In the genomic region with DNA sequence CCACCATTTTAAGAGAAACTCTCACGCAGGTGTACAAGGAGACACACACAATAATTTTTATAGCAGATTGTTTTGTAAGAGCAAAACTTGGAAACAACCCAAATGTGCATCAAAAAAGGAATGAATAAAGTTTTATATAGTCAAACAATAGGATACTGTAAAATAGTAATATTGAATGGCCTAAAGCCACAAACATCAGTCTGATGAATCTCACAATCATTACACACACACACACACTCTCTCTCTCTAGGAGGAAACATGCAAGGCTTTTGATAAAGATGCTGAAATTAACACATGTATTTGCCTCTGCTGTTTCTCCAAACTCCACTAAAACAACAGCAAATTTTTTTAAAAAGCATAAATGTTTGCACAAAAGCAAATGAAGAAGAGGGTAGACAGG, we compare ENCODE assay signal across 28 cellular contexts. TPM values are rescaled to one million over a fixed set of nuclear protein-coding genes. Genes with fewer than 3 reads are reported as not detected.
DNase-seq lines count a peak whose midpoint lies in the region; ATAC-seq and TF ChIP-seq lines count a peak whose summit lies in the region.
"Had no signal": no experiment of that assay in that cellular context is flagged by ENCODE, and none has a peak within 500 bp of the region (broad histone marks: within the 10 kb centered on the region; RNA-seq: fewer than 3 reads in every experiment).

No MANE protein-coding gene starts in this region.

- peaks cover 4% of the 10 kb centered on the region for H3K9me3 ChIP-seq in SK-N-SH

- peaks cover 42% of the 10 kb centered on the region in 2 donors for H3K4me1 Mint-ChIP-seq in natural killer cell treated with Interleukin-12 subunit alpha and Interleukin-12 subunit beta and Interleukin-15 and Interleukin-18, amount 100 ng/mL, for 72 hours (ENCODE audit: low read depth in 2 of 2)
- peaks cover 35 to 39% of the 10 kb centered on the region in 2 donors for H3K4me1 Mint-ChIP-seq in natural killer cell
- peaks cover 43% of the 10 kb centered on the region for H3K4me1 Mint-ChIP-seq in activated CD8-positive, alpha-beta T cell treated with anti-CD3 and anti-CD28 coated beads, Interleukin-2, amount 10 ng/mL, durations not matched to agents 7 days and 5 days (ENCODE audit: low read depth)

- H3K27ac ChIP-seq in SK-N-SH (ENCODE audit: low read depth in 2 of 2, low read length in 1 of 2): no peak overlapping the region
- H3K27ac ChIP-seq: 22Rv1, HL-60 had no signal

- H3K4me1 ChIP-seq in SK-N-SH (ENCODE audit: control insufficient read depth in 1 of 2, insufficient read depth in 2 of 2, low read depth in 1 of 2, low read length in 1 of 2): peaks cover 0 to 4% of the 10 kb centered on the region in 2 experiments; a peak in 2 of 4 replicates

- no peaks in the 10 kb centered on the region for H3F3A ChIP-seq in SK-N-SH (replicated peaks; ENCODE audit: insufficient read depth)

- H2AFZ ChIP-seq in SK-N-SH (ENCODE audit: low read depth): peak overlapping the region; percentile 70; the same call in 1 of the 2 replicates

- H3K27me3 ChIP-seq in SK-N-SH (ENCODE audit: insufficient read depth): no peaks in the 10 kb centered on the region

- DNase-seq in SK-N-SH (no peak), natural killer cell (no peak), cerebellum (ENCODE audit: low spot score) (no peak), epidermal melanocyte (ENCODE audit: insufficient read length, low spot score) (no peak)
- no peak for DNase-seq in natural killer cell treated with Interleukin-12 subunit alpha and Interleukin-12 subunit beta and Interleukin-15 and Interleukin-18, amount 100 ng/mL, for 72 hours (ENCODE audit: low spot score)
- DNase-seq in activated CD8-positive, alpha-beta T cell treated with anti-CD3 and anti-CD28 coated beads, Interleukin-2, amount 10 ng/mL, durations not matched to agents 7 days and 5 days: no peak
- DNase-seq: AML-193, COR-L47, DMS 273 treated with DMSO at 0.1 percent for 48 hours, DND-41, IMR-90, Kasumi-1, MM.1S, NCI-H1092 treated with DMSO at 0.1 percent for 48 hours, NCI-H146, NCI-H2081, NCI-H2171 treated with DMSO at 0.1 percent for 48 hours, NCI-H446, NCI-H69 had no signal

- POLR2A ChIA-PET in SK-N-SH (lab: Yijun Ruan, JAX): no interaction called here
- POLR2A ChIA-PET in activated CD8-positive, alpha-beta T cell treated with anti-CD3 and anti-CD28 coated beads, Interleukin-2, amount 10 ng/mL, durations not matched to agents 7 days and 5 days (lab: Charles Lee): interaction anchor here (0.7 kb wide), 1 partner anchor 51 kb away, joined by 3 read pairs; no protein-coding TSS in a partner anchor

- TF ChIP-seq EP300 in SK-N-SH (IDR thresholded peaks at IDR 0.05; ENCODE audit: borderline replicate concordance in 1 of 2, low read depth in 1 of 2, low read length in 1 of 2): no peak

- H3K27ac Mint-ChIP-seq in natural killer cell treated with Interleukin-12 subunit alpha and Interleukin-12 subunit beta and Interleukin-15 and Interleukin-18, amount 100 ng/mL, for 72 hours: peak overlapping the region; percentile 95 to 99
- H3K27ac Mint-ChIP-seq in natural killer cell: no peak overlapping the region
- H3K27ac Mint-ChIP-seq in activated CD8-positive, alpha-beta T cell treated with anti-CD3 and anti-CD28 coated beads, Interleukin-2, amount 10 ng/mL, durations not matched to agents 7 days and 5 days: peak overlapping the region; percentile 35
- H3K27ac Mint-ChIP-seq: CD14-positive monocyte had no signal

- intact Hi-C loops in natural killer cell (cut with micrococcal nuclease): loop anchor here (10.0 kb wide), 1 partner anchor 55 kb away; a partner anchor contains a TSS

- H3K27me3 Mint-ChIP-seq in natural killer cell treated with Interleukin-12 subunit alpha and Interleukin-12 subunit beta and Interleukin-15 and Interleukin-18, amount 100 ng/mL, for 72 hours: no peaks in the 10 kb centered on the region
- no peaks in the 10 kb centered on the region for H3K27me3 Mint-ChIP-seq in natural killer cell (ENCODE audit: low read depth in 2 of 2)
- no peaks in the 10 kb centered on the region for H3K27me3 Mint-ChIP-seq in activated CD8-positive, alpha-beta T cell treated with anti-CD3 and anti-CD28 coated beads, Interleukin-2, amount 10 ng/mL, durations not matched to agents 7 days and 5 days (ENCODE audit: low read depth)

- peaks cover 6% of the 10 kb centered on the region for H3K36me3 Mint-ChIP-seq in natural killer cell treated with Interleukin-12 subunit alpha and Interleukin-12 subunit beta and Interleukin-15 and Interleukin-18, amount 100 ng/mL, for 72 hours
- H3K36me3 Mint-ChIP-seq in natural killer cell: no peaks in the 10 kb centered on the region
- H3K36me3 Mint-ChIP-seq in activated CD8-positive, alpha-beta T cell treated with anti-CD3 and anti-CD28 coated beads, Interleukin-2, amount 10 ng/mL, durations not matched to agents 7 days and 5 days (ENCODE audit: low read depth): peaks cover 2% of the 10 kb centered on the region
- H3K36me3 Mint-ChIP-seq: CD14-positive monocyte had no signal

- no peak overlapping the region for H3K4me3 ChIP-seq in SK-N-SH (ENCODE audit: low read depth in 2 of 2, low read length in 1 of 2)

- H3K4me2 ChIP-seq in SK-N-SH: no peak overlapping the region

- H3K4me3 Mint-ChIP-seq in natural killer cell treated with Interleukin-12 subunit alpha and Interleukin-12 subunit beta and Interleukin-15 and Interleukin-18, amount 100 ng/mL, for 72 hours: peak overlapping the region; percentile 68
- H3K4me3 Mint-ChIP-seq in natural killer cell: no peak overlapping the region
- H3K4me3 Mint-ChIP-seq in activated CD8-positive, alpha-beta T cell treated with anti-CD3 and anti-CD28 coated beads, Interleukin-2, amount 10 ng/mL, durations not matched to agents 7 days and 5 days: no peak overlapping the region
- H3K4me3 Mint-ChIP-seq: CD14-positive monocyte had no signal

- WGBS in SK-N-SH (ENCODE audit: low lambda C conversion rate): 92% methylated on average over 1 of the region's 1 CpG

- CTCF ChIA-PET in SK-N-SH (lab: Yijun Ruan, JAX): interaction anchor here (1.1 kb wide), 1 partner anchor 30 kb away, joined by 3 read pairs; no protein-coding TSS in a partner anchor
- CTCF ChIA-PET in activated CD8-positive, alpha-beta T cell treated with anti-CD3 and anti-CD28 coated beads, Interleukin-2, amount 10 ng/mL, durations not matched to agents 7 days and 5 days (lab: Charles Lee): interaction anchor here (1.0 to 4.8 kb wide), 8 partner anchors 8 to 234 kb away, joined by 3 to 20 read pairs (median 4); no protein-coding TSS in a partner anchor

- no peak for TF ChIP-seq RAD21 in SK-N-SH (IDR thresholded peaks at IDR 0.05; ENCODE audit: low read length)

- no peak overlapping the region for H3K9ac ChIP-seq in SK-N-SH

- H4K20me1 ChIP-seq in SK-N-SH (ENCODE audit: insufficient read depth): no peaks in the 10 kb centered on the region

- H3K36me3 ChIP-seq in SK-N-SH (replicated peaks in 1 of 2; ENCODE audit: control insufficient read depth in 1 of 2, insufficient read depth in 2 of 2, low read length in 1 of 2): no peaks in the 10 kb centered on the region

- ATAC-seq in SK-N-SH treated with all-trans-retinoic acid at 6 μM for 48 hours (no peak), natural killer cell (no peak), HG02870 (IDR thresholded peaks at IDR 0.05; ENCODE audit: unreplicated experiment) (no peak)
- no peak for ATAC-seq in natural killer cell treated with Interleukin-12 subunit alpha and Interleukin-12 subunit beta and Interleukin-15 and Interleukin-18, amount 100 ng/mL, for 72 hours
- ATAC-seq in activated CD8-positive, alpha-beta T cell treated with anti-CD3 and anti-CD28 coated beads, Interleukin-2, amount 10 ng/mL, durations not matched to agents 7 days and 5 days: no peak
- ATAC-seq: Panc1 had no signal

- TF ChIP-seq CTCF in SK-N-SH (IDR thresholded peaks at IDR 0.05) (no peak), natural killer cell (IDR thresholded peaks at IDR 0.05) (no peak)

- no peaks in the 10 kb centered on the region for H3K9me2 ChIP-seq in SK-N-SH

- H3K9me3 Mint-ChIP-seq in natural killer cell treated with Interleukin-12 subunit alpha and Interleukin-12 subunit beta and Interleukin-15 and Interleukin-18, amount 100 ng/mL, for 72 hours: peaks cover 3% of the 10 kb centered on the region
- no peaks in the 10 kb centered on the region for H3K9me3 Mint-ChIP-seq in natural killer cell
- H3K9me3 Mint-ChIP-seq in activated CD8-positive, alpha-beta T cell treated with anti-CD3 and anti-CD28 coated beads, Interleukin-2, amount 10 ng/mL, durations not matched to agents 7 days and 5 days (ENCODE audit: insufficient read depth): peaks cover 5% of the 10 kb centered on the region

- H3K79me2 ChIP-seq in SK-N-SH (ENCODE audit: insufficient read depth): no peaks in the 10 kb centered on the region

TF ChIP-seq in SK-N-SH treated with all-trans-retinoic acid at 6 μM for 48 hours, 23 proteins besides CTCF, POLR2A, EP300 and RAD21:
- TF ChIP-seq ISL1 (CRISPR knock-in tag; IDR thresholded peaks at IDR 0.05) (no peak), ZFP30 (CRISPR knock-in tag; IDR thresholded peaks at IDR 0.05) (no peak)

RNA-seq across cellular contexts. Expression of a gene that starts 37.3 kb away (rescaled TPM):
- not detected in 2 replicates for polyA plus RNA-seq in SK-N-SH (2012; rRNA removed)
- not detected in 2 replicates for polyA plus RNA-seq in SK-N-SH (2012; cell fraction: cytosol; rRNA removed)
- polyA plus RNA-seq in SK-N-SH (2012; cell fraction: nucleus; rRNA removed): not detected in 2 replicates
- total RNA-seq in natural killer cell treated with Interleukin-12 subunit alpha and Interleukin-12 subunit beta and Interleukin-15 and Interleukin-18, amount 100 ng/mL, for 72 hours: not detected
- total RNA-seq in natural killer cell: not detected
- not detected for total RNA-seq in activated CD8-positive, alpha-beta T cell treated with anti-CD3 and anti-CD28 coated beads, Interleukin-2, amount 10 ng/mL, durations not matched to agents 7 days and 5 days
- total RNA-seq in cerebellum: 0.27 TPM
- total RNA-seq: G401, H4, HT1080, IMR-90 had no signal
- polyA plus RNA-seq: CD14-positive monocyte, IMR-90 had no signal

RNA-seq across cellular contexts. Expression of a gene that starts 50.5 kb away (rescaled TPM):
- polyA plus RNA-seq in SK-N-SH (2012; rRNA removed): 3.9 and 5.1 TPM in 2 replicates
- polyA plus RNA-seq in SK-N-SH (2012; cell fraction: cytosol; rRNA removed): 3.6 and 4.5 TPM in 2 replicates
- polyA plus RNA-seq in SK-N-SH (2012; cell fraction: nucleus; rRNA removed): 4.8 and 6.4 TPM in 2 replicates
- 100 to 1,000 TPM; 179 to 304 TPM for total RNA-seq in natural killer cell treated with Interleukin-12 subunit alpha and Interleukin-12 subunit beta and Interleukin-15 and Interleukin-18, amount 100 ng/mL, for 72 hours
- total RNA-seq in natural killer cell (100 to 1,000 TPM; 121 to 182 (median 146) TPM), cerebellum (32.5 TPM)
- 100 to 1,000 TPM in 1 of 2 experiments, 10 to 100 TPM in 1; 99.1 to 109 TPM for total RNA-seq in activated CD8-positive, alpha-beta T cell treated with anti-CD3 and anti-CD28 coated beads, Interleukin-2, amount 10 ng/mL, durations not matched to agents 7 days and 5 days

Comparison
In these comparisons a context has a peak if more than half of its experiments do, and no peak if none do; other contexts are left out.
1. H3K27ac Mint-ChIP-seq: peak in natural killer cell treated with Interleukin-12 subunit alpha and Interleukin-12 subunit beta and Interleukin-15 and Interleukin-18, amount 100 ng/mL, for 72 hours (2 of 2) and activated CD8-positive, alpha-beta T cell treated with anti-CD3 and anti-CD28 coated beads, Interleukin-2, amount 10 ng/mL, durations not matched to agents 7 days and 5 days (single experiment); none in natural killer cell (0 of 2).